9 cellular contexts compared by ENCODE assay signal in the genomic region with DNA sequence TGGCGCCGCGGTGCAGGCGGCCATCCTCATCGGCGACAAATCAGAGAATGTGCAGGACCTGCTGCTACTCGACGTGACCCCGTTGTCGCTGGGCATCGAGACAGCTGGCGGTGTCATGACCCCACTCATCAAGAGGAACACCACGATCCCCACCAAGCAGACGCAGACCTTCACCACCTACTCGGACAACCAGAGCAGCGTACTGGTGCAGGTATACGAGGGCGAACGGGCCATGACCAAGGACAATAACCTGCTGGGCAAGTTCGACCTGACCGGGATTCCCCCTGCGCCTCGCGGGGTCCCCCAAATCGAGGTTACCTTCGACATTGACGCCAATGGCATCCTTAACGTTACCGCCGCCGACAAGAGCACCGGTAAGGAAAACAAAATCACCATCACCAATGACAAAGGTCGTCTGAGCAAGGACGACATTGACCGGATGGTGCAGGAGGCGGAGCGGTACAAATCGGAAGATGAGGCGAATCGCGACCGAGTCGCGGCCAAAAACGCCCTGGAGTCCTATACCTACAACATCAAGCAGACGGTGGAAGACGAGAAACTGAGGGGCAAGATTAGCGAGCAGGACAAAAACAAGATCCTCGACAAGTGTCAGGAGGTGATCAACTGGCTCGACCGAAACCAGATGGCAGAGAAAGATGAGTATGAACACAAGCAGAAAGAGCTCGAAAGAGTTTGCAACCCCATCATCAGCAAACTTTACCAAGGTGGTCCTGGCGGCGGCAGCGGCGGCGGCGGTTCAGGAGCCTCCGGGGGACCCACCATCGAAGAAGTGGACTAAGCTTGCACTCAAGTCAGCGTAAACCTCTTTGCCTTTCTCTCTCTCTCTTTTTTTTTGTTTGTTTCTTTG. TPM values are rescaled to one million over a fixed set of nuclear protein-coding genes. Genes with fewer than 3 reads are reported as not detected.
A peak's percentile ranks its signal among the peaks of the same experiment; 100 is the strongest.
DNase-seq lines count a peak whose midpoint lies in the region; ATAC-seq and TF ChIP-seq lines count a peak whose summit lies in the region.
"Had no signal": no experiment of that assay in that cellular context is flagged by ENCODE, and none has a peak within 500 bp of the region (broad histone marks: within the 10 kb centered on the region; RNA-seq: fewer than 3 reads in every experiment).

No MANE protein-coding gene starts in this region.

- no peaks in the 10 kb centered on the region for H3K36me3 ChIP-seq in heart left ventricle
- H3K36me3 ChIP-seq in mucosa of descending colon (ENCODE audit: low read depth): peaks cover 3% of the 10 kb centered on the region
- H3K36me3 ChIP-seq in uterus: no peaks in the 10 kb centered on the region

- TF ChIP-seq POLR2A in heart left ventricle (IDR thresholded peaks at IDR 0.05): no peak
- no peak for TF ChIP-seq POLR2A in uterus (IDR thresholded peaks at IDR 0.05)

- H3K4me1 ChIP-seq in heart left ventricle (peaks cover 0 to 34% (median 10%) of the 10 kb centered on the region in 12 donors), mucosa of descending colon (ENCODE audit: low read depth) (no peaks in the 10 kb centered on the region), uterus (no peaks in the 10 kb centered on the region)

- intact Hi-C loops in heart left ventricle (cut with DNase I) (loop anchor here in 8 of 10 donors (2.0 to 10.0 kb wide), 6 partner anchors 27 to 223 kb away; partner anchors contain the start of gene ZBTB1 (in 1 of the 8)), cardiac septum (cut with DNase I) (no loop called here), mucosa of descending colon (cut with DNase I, micrococcal nuclease) (loop anchor here (5.0 to 10.0 kb wide), 2 partner anchors 93 to 95 kb away; no protein-coding TSS in a partner anchor), uterus (cut with DNase I; ENCODE audit: low total_unique reads) (loop anchor here (10.0 kb wide), 1 partner anchor 93 kb away; no protein-coding TSS in a partner anchor)

- H3K4me3 ChIP-seq in heart left ventricle: peak overlapping the region in 11 of 12 donors; percentile 5 to 77 (median 42)
- peak overlapping the region; percentile 46 for H3K4me3 ChIP-seq in choroid plexus epithelial cell (ENCODE audit: low read depth, low read length)
- H3K4me3 ChIP-seq in mucosa of descending colon: no peak overlapping the region
- peak overlapping the region; percentile 36 to 46 for H3K4me3 ChIP-seq in uterus

- in situ Hi-C loops in KBM-7 (cut with MboI; ENCODE audit: low pct_unique_long_range_greater_than_20kb, low sequenced_read_pairs): no loop called here

- H3K27ac ChIP-seq in heart left ventricle (peak overlapping the region in 1 of 12 donors; percentile 86), uterus (peak overlapping the region in 1 of 2 donors; percentile 11)

- peaks cover 0 to 3% (median 0%) of the 10 kb centered on the region in 12 donors for H3K9me3 ChIP-seq in heart left ventricle
- peaks cover 3% of the 10 kb centered on the region for H3K9me3 ChIP-seq in mucosa of descending colon
- no peaks in the 10 kb centered on the region for H3K9me3 ChIP-seq in uterus

- DNase-seq in heart left ventricle (no peak), cardiac septum (ENCODE audit: low spot score) (no peak), choroid plexus epithelial cell (ENCODE audit: low read depth) (no peak), mucosa of descending colon (peak in 2 of 3 donors; percentile 30 to 41), uterus (peak in 1 of 2 donors; percentile 24), left lobe of liver (ENCODE audit: low spot score) (no peak), DMS153 treated with DMSO at 0.1 percent for 48 hours (lab: John Stamatoyannopoulos, UW; ENCODE audit: unreplicated experiment) (no peak), KBM-7 (no peak)
- DNase-seq: DND-41 had no signal

- no peak for ATAC-seq in heart left ventricle
- ATAC-seq in mucosa of descending colon: no peak
- no peak for ATAC-seq in left lobe of liver

- H3K27me3 ChIP-seq in heart left ventricle (peaks cover 0 to 24% (median 0%) of the 10 kb centered on the region in 9 donors), uterus (no peaks in the 10 kb centered on the region)

- WGBS in heart left ventricle, 4 donors: 10 to 16% (median 13%) methylated on average over 58 to 61 of the region's 61 CpGs

- TF ChIP-seq CTCF in heart left ventricle (IDR thresholded peaks at IDR 0.05) (no peak), choroid plexus epithelial cell (conservative IDR thresholded peaks at IDR 0.05; ENCODE audit: low read depth, low read length) (no peak), mucosa of descending colon (IDR thresholded peaks at IDR 0.05) (no peak), uterus (IDR thresholded peaks at IDR 0.05) (no peak)

RNA-seq across cellular contexts. Expression of gene HSPA2, which starts 1.7 kb away (rescaled TPM):
- total RNA-seq in heart left ventricle (10 to 100 TPM in 8 of 9 donors, 1 to 10 TPM in 1; 9.6 to 96.0 (median 22.9) TPM), cardiac septum (74.9 TPM), mucosa of descending colon (10 to 100 TPM; 28.3 to 99.5 (median 58.2) TPM), uterus (10 to 100 TPM; 21.8 to 68.1 (median 26.8) TPM), left lobe of liver (1.3 TPM)
- polyA plus RNA-seq in heart left ventricle: 10 to 100 TPM in 1 of 2 donors, 1 to 10 TPM in 1; 3.2 to 25.0 TPM

RNA-seq across cellular contexts. Expression of gene PPP1R36, which starts 7.6 kb away (rescaled TPM):
- total RNA-seq in heart left ventricle (1 to 10 TPM in 1 of 9 donors, under 1 TPM in 3, not detected in 5; 0.39 to 1.0 (median 0.62) TPM), cardiac septum (0.94 TPM), mucosa of descending colon (10 to 100 TPM in 1 of 3 donors, 1 to 10 TPM in 2; 1.8 to 10.4 (median 7.6) TPM), uterus (1 to 10 TPM in 1 of 4 donors, under 1 TPM in 1, not detected in 2; 0.70 to 1.2 TPM), left lobe of liver (0.18 TPM)
- under 1 TPM; 0.11 to 0.30 TPM for polyA plus RNA-seq in heart left ventricle

RNA-seq across cellular contexts. Expression of gene ZBTB1, which starts 37.6 kb away (rescaled TPM):
- total RNA-seq in heart left ventricle (10 to 100 TPM; 16.2 to 29.5 (median 21.2) TPM), cardiac septum (25.4 TPM), mucosa of descending colon (10 to 100 TPM; 26.5 to 40.9 (median 33.0) TPM), uterus (100 to 1,000 TPM in 2 of 4 donors, 10 to 100 TPM in 2; 16.1 to 126 (median 82.4) TPM), left lobe of liver (12.1 TPM)
- polyA plus RNA-seq in heart left ventricle: 10 to 100 TPM in 1 of 2 donors, 1 to 10 TPM in 1; 9.0 to 11.5 TPM

RNA-seq across cellular contexts. Expression of gene ZBTB25, which starts 38.6 kb away (rescaled TPM):
- total RNA-seq in heart left ventricle (10 to 100 TPM; 12.5 to 28.0 (median 19.0) TPM), cardiac septum (21.4 TPM), mucosa of descending colon (10 to 100 TPM in 1 of 3 donors, 1 to 10 TPM in 2; 6.1 to 14.4 (median 7.2) TPM), uterus (10 to 100 TPM in 3 of 4 donors, 1 to 10 TPM in 1; 4.6 to 34.4 (median 11.2) TPM), left lobe of liver (5.7 TPM)
- polyA plus RNA-seq in heart left ventricle: 10 to 100 TPM in 1 of 2 donors, 1 to 10 TPM in 1; 4.0 to 10.0 TPM

Comparison
In these comparisons a context has a peak if more than half of its experiments do, and no peak if none do; other contexts are left out.
1. DNase-seq: peak in mucosa of descending colon (2 of 3); none in heart left ventricle (0 of 5), cardiac septum (single experiment), choroid plexus epithelial cell (single experiment), left lobe of liver (single experiment), DMS153 treated with DMSO at 0.1 percent for 48 hours (single experiment) and KBM-7 (single experiment).